Comparison of ENCODE assay signal across 1 cellular context in genomic region chr6:119170427-119171407, GRCh38.
TF ChIP-seq lines count a peak whose summit lies in the region.

No MANE protein-coding gene starts in this region.

TF ChIP-seq in SK-N-SH, 30 proteins besides CTCF, POLR2A, EP300 and RAD21:
- TF ChIP-seq GATA2 (CRISPR knock-in tag; IDR thresholded peaks at IDR 0.05) (no peak), FOSL2 (IDR thresholded peaks at IDR 0.05; ENCODE audit: borderline replicate concordance, low read depth) (peak; percentile 38), FOXM1 (IDR thresholded peaks at IDR 0.05; ENCODE audit: low read depth) (0 out of 2 replicates have a peak, but pooled peaks have one; percentile 65), SIN3A (IDR thresholded peaks at IDR 0.05; ENCODE audit: borderline replicate concordance, low read depth, low read length) (no peak), USF2 (IDR thresholded peaks at IDR 0.05; ENCODE audit: borderline replicate concordance, low read depth, low read length) (no peak), CHD2 (IDR thresholded peaks at IDR 0.05; ENCODE audit: low read length, partially characterized antibody) (no peak), TEAD4 (IDR thresholded peaks at IDR 0.05; ENCODE audit: borderline replicate concordance, insufficient read depth) (peak; percentile 85), REST (IDR thresholded peaks at IDR 0.05; ENCODE audit: low read depth, low read length) (no peak), TAF1 (IDR thresholded peaks at IDR 0.05; ENCODE audit: borderline replicate concordance, low read depth, low read length) (no peak), POLR2AphosphoS5 (IDR thresholded peaks at IDR 0.05; ENCODE audit: low read depth, low read length) (peak; percentile 61), RCOR1 (IDR thresholded peaks at IDR 0.05; ENCODE audit: low read length) (no peak), NFIC (IDR thresholded peaks at IDR 0.05; ENCODE audit: borderline replicate concordance) (peak; percentile 96), RXRA (IDR thresholded peaks at IDR 0.05; ENCODE audit: borderline replicate concordance, low read depth) (no peak), JUND (IDR thresholded peaks at IDR 0.05) (peak; percentile 59; the same call in 1 of the 2 replicates), EZH2phosphoT487 (IDR thresholded peaks at IDR 0.05; ENCODE audit: borderline replicate concordance, low read depth) (no peak), USF1 (IDR thresholded peaks at IDR 0.05; ENCODE audit: borderline replicate concordance, low read depth) (no peak), MEF2A (IDR thresholded peaks at IDR 0.05; ENCODE audit: borderline replicate concordance, low read depth) (peak; percentile 87), FOXJ3 (CRISPR knock-in tag; IDR thresholded peaks at IDR 0.05) (no peak), MAX (IDR thresholded peaks at IDR 0.05; ENCODE audit: low read depth) (no peak), ZBTB33 (IDR thresholded peaks at IDR 0.05; ENCODE audit: borderline replicate concordance, low read depth) (no peak), RFX5 (IDR thresholded peaks at IDR 0.05; ENCODE audit: low read length) (no peak), NRF1 (IDR thresholded peaks at IDR 0.05; ENCODE audit: low read depth, low read length) (no peak), ELF1 (IDR thresholded peaks at IDR 0.05) (no peak), MXI1 (IDR thresholded peaks at IDR 0.05; ENCODE audit: low read depth, low read length) (no peak), IRF3 (IDR thresholded peaks at IDR 0.05; ENCODE audit: low read depth, low read length) (no peak), TCF12 (IDR thresholded peaks at IDR 0.05) (peak; percentile 71), GABPA (IDR thresholded peaks at IDR 0.05; ENCODE audit: low read depth) (no peak), YY1 (IDR thresholded peaks at IDR 0.05; ENCODE audit: low read depth) (no peak), SMC3 (IDR thresholded peaks at IDR 0.05; ENCODE audit: low read depth, low read length) (no peak)
- TF ChIP-seq, protein P1, sequence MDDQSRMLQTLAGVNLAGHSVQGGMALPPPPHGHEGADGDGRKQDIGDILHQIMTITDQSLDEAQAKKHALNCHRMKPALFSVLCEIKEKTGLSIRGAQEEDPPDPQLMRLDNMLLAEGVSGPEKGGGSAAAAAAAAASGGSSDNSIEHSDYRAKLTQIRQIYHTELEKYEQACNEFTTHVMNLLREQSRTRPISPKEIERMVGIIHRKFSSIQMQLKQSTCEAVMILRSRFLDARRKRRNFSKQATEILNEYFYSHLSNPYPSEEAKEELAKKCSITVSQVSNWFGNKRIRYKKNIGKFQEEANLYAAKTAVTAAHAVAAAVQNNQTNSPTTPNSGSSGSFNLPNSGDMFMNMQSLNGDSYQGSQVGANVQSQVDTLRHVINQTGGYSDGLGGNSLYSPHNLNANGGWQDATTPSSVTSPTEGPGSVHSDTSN (IDR thresholded peaks at IDR 0.05): peak; percentile 81
